In the genomic region with DNA sequence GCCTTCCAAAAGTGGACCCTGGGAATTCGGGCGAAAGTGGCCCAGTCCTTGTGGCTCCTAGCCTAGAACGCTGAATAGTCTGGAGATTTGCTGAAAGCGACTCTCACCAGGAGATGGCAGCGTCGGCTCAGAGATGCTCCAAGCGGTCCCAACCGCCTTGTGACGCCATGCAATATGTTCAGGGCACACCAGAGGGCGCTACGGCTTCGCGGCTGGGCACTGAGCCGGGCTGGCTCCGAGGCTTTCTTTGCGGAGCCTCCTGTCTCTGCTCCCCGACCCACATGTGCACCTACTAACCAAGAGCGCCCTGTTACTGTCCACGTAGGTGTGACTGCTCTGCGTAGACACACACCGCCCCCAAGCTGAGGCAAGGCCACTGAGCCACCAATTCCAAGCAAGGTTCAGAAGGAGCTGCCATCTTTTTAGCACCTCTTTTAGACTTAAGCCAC, we compare ENCODE assay signal across 1 cellular context.
TF ChIP-seq lines count a peak whose summit lies in the region.

No MANE protein-coding gene starts in this region.

TF ChIP-seq in HEK293, 187 proteins besides CTCF, POLR2A, EP300 and RAD21 (continued from another document):
- TF ChIP-seq, protein P1, sequence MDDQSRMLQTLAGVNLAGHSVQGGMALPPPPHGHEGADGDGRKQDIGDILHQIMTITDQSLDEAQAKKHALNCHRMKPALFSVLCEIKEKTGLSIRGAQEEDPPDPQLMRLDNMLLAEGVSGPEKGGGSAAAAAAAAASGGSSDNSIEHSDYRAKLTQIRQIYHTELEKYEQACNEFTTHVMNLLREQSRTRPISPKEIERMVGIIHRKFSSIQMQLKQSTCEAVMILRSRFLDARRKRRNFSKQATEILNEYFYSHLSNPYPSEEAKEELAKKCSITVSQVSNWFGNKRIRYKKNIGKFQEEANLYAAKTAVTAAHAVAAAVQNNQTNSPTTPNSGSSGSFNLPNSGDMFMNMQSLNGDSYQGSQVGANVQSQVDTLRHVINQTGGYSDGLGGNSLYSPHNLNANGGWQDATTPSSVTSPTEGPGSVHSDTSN (CRISPR knock-in tag; IDR thresholded peaks at IDR 0.05) = no peak
- TF ChIP-seq ZNF623 (tag by site-specific recombination; IDR thresholded peaks at IDR 0.05) (0 out of 2 replicates have a peak, but pooled peaks have one; percentile 8), KLF9 (tag by site-specific recombination; IDR thresholded peaks at IDR 0.05; ENCODE audit: low read depth) (peak; percentile 26; the same call in 1 of the 2 replicates)
- TF ChIP-seq, protein P2, sequence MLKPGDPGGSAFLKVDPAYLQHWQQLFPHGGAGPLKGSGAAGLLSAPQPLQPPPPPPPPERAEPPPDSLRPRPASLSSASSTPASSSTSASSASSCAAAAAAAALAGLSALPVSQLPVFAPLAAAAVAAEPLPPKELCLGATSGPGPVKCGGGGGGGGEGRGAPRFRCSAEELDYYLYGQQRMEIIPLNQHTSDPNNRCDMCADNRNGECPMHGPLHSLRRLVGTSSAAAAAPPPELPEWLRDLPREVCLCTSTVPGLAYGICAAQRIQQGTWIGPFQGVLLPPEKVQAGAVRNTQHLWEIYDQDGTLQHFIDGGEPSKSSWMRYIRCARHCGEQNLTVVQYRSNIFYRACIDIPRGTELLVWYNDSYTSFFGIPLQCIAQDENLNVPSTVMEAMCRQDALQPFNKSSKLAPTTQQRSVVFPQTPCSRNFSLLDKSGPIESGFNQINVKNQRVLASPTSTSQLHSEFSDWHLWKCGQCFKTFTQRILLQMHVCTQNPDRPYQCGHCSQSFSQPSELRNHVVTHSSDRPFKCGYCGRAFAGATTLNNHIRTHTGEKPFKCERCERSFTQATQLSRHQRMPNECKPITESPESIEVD (tag by site-specific recombination; IDR thresholded peaks at IDR 0.05) = no peak
